In genomic region chr7:101017099-101017777, GRCh38 we compare ENCODE assay signal across 8 cellular contexts. TPM values are rescaled to one million over a fixed set of nuclear protein-coding genes. Genes with fewer than 3 reads are reported as not detected.
DNase-seq lines count a peak whose midpoint lies in the region; ATAC-seq and TF ChIP-seq lines count a peak whose summit lies in the region.

No MANE protein-coding gene starts in this region.

- peak overlapping the region; percentile 77 for H3K4me3 Mint-ChIP-seq in activated CD8-positive, alpha-beta T cell treated with anti-CD3 and anti-CD28 coated beads for 36 hours
- peak overlapping the region; percentile 90 to 91 for H3K4me3 Mint-ChIP-seq in effector memory CD8-positive, alpha-beta T cell

- H3K9me3 Mint-ChIP-seq in activated CD8-positive, alpha-beta T cell treated with anti-CD3 and anti-CD28 coated beads for 36 hours = no peaks in the 10 kb centered on the region
- no peaks in the 10 kb centered on the region for H3K9me3 Mint-ChIP-seq in effector memory CD8-positive, alpha-beta T cell

- H3K4me3 ChIP-seq in mononuclear cell (ENCODE audit: low read length) = peak overlapping the region; percentile 45

- no peak for TF ChIP-seq CTCF in activated CD8-positive, alpha-beta T cell treated with anti-CD3 and anti-CD28 coated beads for 36 hours (IDR thresholded peaks at IDR 0.05)

- peaks cover 18% of the 10 kb centered on the region for H3K4me1 Mint-ChIP-seq in activated CD8-positive, alpha-beta T cell treated with anti-CD3 and anti-CD28 coated beads for 36 hours (ENCODE audit: low read depth)
- H3K4me1 Mint-ChIP-seq in effector memory CD8-positive, alpha-beta T cell (ENCODE audit: low read depth in 2 of 2) = peaks cover 18 to 33% of the 10 kb centered on the region in 2 donors

- peaks cover 11% of the 10 kb centered on the region for H3K4me1 ChIP-seq in mononuclear cell (ENCODE audit: insufficient read depth, low read length)

- H3K36me3 Mint-ChIP-seq in activated CD8-positive, alpha-beta T cell treated with anti-CD3 and anti-CD28 coated beads for 36 hours (ENCODE audit: low read depth) = no peaks in the 10 kb centered on the region
- no peaks in the 10 kb centered on the region for H3K36me3 Mint-ChIP-seq in effector memory CD8-positive, alpha-beta T cell (ENCODE audit: insufficient read depth)

- CTCF ChIA-PET in activated CD8-positive, alpha-beta T cell treated with anti-CD3 and anti-CD28 coated beads for 36 hours (lab: Charles Lee) = no interaction called here

- peak; percentile 74 for ATAC-seq in GM18498 (IDR thresholded peaks at IDR 0.05; ENCODE audit: unreplicated experiment)
- peak; percentile 66 for ATAC-seq in HG02763 (IDR thresholded peaks at IDR 0.05; ENCODE audit: unreplicated experiment)
- peak; percentile 97 for ATAC-seq in activated CD8-positive, alpha-beta T cell treated with anti-CD3 and anti-CD28 coated beads for 36 hours
- ATAC-seq in effector memory CD8-positive, alpha-beta T cell (replicated peaks) = peak; percentile 95

- H3K27me3 ChIP-seq in mononuclear cell (ENCODE audit: insufficient read depth, low read length) = no peaks in the 10 kb centered on the region

- DNase-seq in NCI-H2171 treated with DMSO at 0.1 percent for 48 hours (lab: John Stamatoyannopoulos, UW) (peak; percentile 39), NCI-H1694 treated with DMSO at 0.1 percent for 48 hours (lab: John Stamatoyannopoulos, UW) (no peak)
- peak; percentile 92 for DNase-seq in activated CD8-positive, alpha-beta T cell treated with anti-CD3 and anti-CD28 coated beads for 36 hours
- peak; percentile 46 to 60 (median 55) for DNase-seq in effector memory CD8-positive, alpha-beta T cell
- peak; percentile 48 for DNase-seq in stimulated activated CD8-positive, alpha-beta memory T cell treated with anti-CD3 and anti-CD28 coated beads, Interleukin-4, amount 100 ng/mL, for 24 hours (ENCODE audit: low read depth)

- intact Hi-C loops in activated CD8-positive, alpha-beta T cell treated with anti-CD3 and anti-CD28 coated beads for 36 hours (cut with micrococcal nuclease) = no loop called here

- peak overlapping the region; percentile 81 for H3K27ac Mint-ChIP-seq in activated CD8-positive, alpha-beta T cell treated with anti-CD3 and anti-CD28 coated beads for 36 hours
- H3K27ac Mint-ChIP-seq in effector memory CD8-positive, alpha-beta T cell = peak overlapping the region; percentile 94 to 97

- no peaks in the 10 kb centered on the region for H3K9me3 ChIP-seq in mononuclear cell (ENCODE audit: low read depth, low read length)

- POLR2A ChIA-PET in activated CD8-positive, alpha-beta T cell treated with anti-CD3 and anti-CD28 coated beads for 36 hours (lab: Charles Lee) = interaction anchor here (0.6 kb wide), 1 partner anchor 36 kb away, joined by 4 read pairs; no protein-coding TSS in a partner anchor

- no peaks in the 10 kb centered on the region for H3K27me3 Mint-ChIP-seq in activated CD8-positive, alpha-beta T cell treated with anti-CD3 and anti-CD28 coated beads for 36 hours
- H3K27me3 Mint-ChIP-seq in effector memory CD8-positive, alpha-beta T cell = peaks cover 11 to 13% of the 10 kb centered on the region in 2 donors

RNA-seq across cellular contexts. Expression of gene MUC17, which starts 2.6 kb away (rescaled TPM):
- total RNA-seq in activated CD8-positive, alpha-beta T cell treated with anti-CD3 and anti-CD28 coated beads for 36 hours = not detected
- under 0.01 TPM for total RNA-seq in mononuclear cell

RNA-seq across cellular contexts. Expression of gene MUC12, which starts 47.9 kb away (rescaled TPM):
- total RNA-seq in activated CD8-positive, alpha-beta T cell treated with anti-CD3 and anti-CD28 coated beads for 36 hours = under 1 TPM in 1 of 2 experiments, not detected in 1; 0.54 TPM
- 0.10 TPM for total RNA-seq in mononuclear cell
